8 cellular contexts compared by ENCODE assay signal in the genomic region with DNA sequence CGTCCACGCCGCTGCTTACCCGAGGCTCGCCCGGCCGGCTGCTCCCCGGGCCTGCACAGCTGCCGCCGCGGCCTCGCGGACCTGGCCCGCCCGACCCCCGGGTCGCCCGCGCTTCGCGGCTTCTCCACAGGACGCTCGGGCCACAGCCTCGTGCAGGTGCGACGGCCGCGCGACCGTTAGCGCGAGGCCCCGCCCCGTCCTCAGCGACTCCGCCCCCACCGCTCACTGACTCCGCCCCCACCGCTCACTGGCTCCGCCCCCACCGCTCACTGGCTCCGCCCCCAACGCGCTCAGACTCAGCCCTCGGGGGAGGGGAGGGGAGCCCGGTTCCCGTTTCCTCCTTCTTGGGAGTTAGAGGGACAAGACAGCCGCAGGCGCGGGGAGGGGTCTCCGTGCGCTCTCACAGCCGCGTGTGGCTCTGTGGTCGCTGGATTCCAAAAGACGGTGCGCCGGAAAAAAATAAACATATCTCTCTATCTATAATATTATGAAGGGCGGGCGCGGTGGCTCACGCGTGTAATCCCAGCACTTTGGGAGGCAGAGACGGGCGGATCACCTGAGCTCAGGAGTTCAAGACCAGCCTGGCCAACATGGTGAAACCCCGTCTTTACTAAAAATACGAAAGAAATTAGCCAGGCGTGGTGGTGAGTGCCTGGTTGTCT. TPM values are rescaled to one million over a fixed set of nuclear protein-coding genes. Genes with fewer than 3 reads are reported as not detected.
DNase-seq lines count a peak whose midpoint lies in the region; ATAC-seq and TF ChIP-seq lines count a peak whose summit lies in the region.

A gene with protein sequence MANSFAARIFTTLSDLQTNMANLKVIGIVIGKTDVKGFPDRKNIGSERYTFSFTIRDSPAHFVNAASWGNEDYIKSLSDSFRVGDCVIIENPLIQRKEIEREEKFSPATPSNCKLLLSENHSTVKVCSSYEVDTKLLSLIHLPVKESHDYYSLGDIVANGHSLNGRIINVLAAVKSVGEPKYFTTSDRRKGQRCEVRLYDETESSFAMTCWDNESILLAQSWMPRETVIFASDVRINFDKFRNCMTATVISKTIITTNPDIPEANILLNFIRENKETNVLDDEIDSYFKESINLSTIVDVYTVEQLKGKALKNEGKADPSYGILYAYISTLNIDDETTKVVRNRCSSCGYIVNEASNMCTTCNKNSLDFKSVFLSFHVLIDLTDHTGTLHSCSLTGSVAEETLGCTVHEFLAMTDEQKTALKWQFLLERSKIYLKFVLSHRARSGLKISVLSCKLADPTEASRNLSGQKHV (minus strand): TSS at position 191 of the 662 bp plus-strand sequence. CDS start 3,989 bp downstream, outside the sequence.

- peaks cover 19% of the 10 kb centered on the region for H3K27me3 Mint-ChIP-seq in T-helper 2 cell treated with Interferon-gamma antibody and Interleukin-4, amounts not matched to agents 5 μg/mL and 100 μg/mL, for 36 hours (ENCODE audit: low read depth)
- peaks cover 9 to 19% of the 10 kb centered on the region in 2 donors for H3K27me3 Mint-ChIP-seq in natural killer cell (ENCODE audit: low read depth in 2 of 2)

- POLR2A ChIA-PET in GM10248 (lab: Yijun Ruan, JAX), result no interaction called here

- no peaks in the 10 kb centered on the region for H3K36me3 Mint-ChIP-seq in T-helper 2 cell treated with Interferon-gamma antibody and Interleukin-4, amounts not matched to agents 5 μg/mL and 100 μg/mL, for 36 hours (ENCODE audit: low read depth)
- H3K36me3 Mint-ChIP-seq in natural killer cell, result no peaks in the 10 kb centered on the region

- DNase-seq in GM10248 (ENCODE audit: extremely low spot score) (peak; percentile 37), choroid plexus epithelial cell (ENCODE audit: low read depth) (peak; percentile 19), natural killer cell (peak; percentile 24), sciatic nerve (ENCODE audit: low spot score) (no peak), SHP77 (lab: John Stamatoyannopoulos, UW) (no peak), SIG-M5 (lab: John Stamatoyannopoulos, UW) (no peak), cortex of kidney (lab: John Stamatoyannopoulos, UW) (no peak)
- DNase-seq in T-helper 2 cell treated with Interferon-gamma antibody and Interleukin-4, amounts not matched to agents 5 μg/mL and 100 μg/mL, for 36 hours (ENCODE audit: low spot score), result no peak

- ATAC-seq in natural killer cell (peak; percentile 68 to 88 (median 86)), sciatic nerve (no peak)

- no peak for TF ChIP-seq CTCF in GM10248 (IDR thresholded peaks at IDR 0.05; ENCODE audit: control extremely low read depth, extremely low read depth, low read depth, missing control alignments)
- no peak for TF ChIP-seq CTCF in choroid plexus epithelial cell (conservative IDR thresholded peaks at IDR 0.05; ENCODE audit: low read depth, low read length)
- no peak for TF ChIP-seq CTCF in natural killer cell (IDR thresholded peaks at IDR 0.05)

- no peak within 1 kb of the TSS for H3K27ac Mint-ChIP-seq in T-helper 2 cell treated with Interferon-gamma antibody and Interleukin-4, amounts not matched to agents 5 μg/mL and 100 μg/mL, for 36 hours
- H3K27ac Mint-ChIP-seq in natural killer cell, result no peak within 1 kb of the TSS

- H3K9me3 Mint-ChIP-seq in T-helper 2 cell treated with Interferon-gamma antibody and Interleukin-4, amounts not matched to agents 5 μg/mL and 100 μg/mL, for 36 hours, result no peaks in the 10 kb centered on the region
- H3K9me3 Mint-ChIP-seq in natural killer cell, result no peaks in the 10 kb centered on the region

- CTCF ChIA-PET in GM10248 (lab: Yijun Ruan, JAX), result no interaction called here

- intact Hi-C loops in natural killer cell (cut with micrococcal nuclease) (no loop called here), sciatic nerve (cut with DNase I) (no loop called here)

- peak within 1 kb of the TSS; percentile 14 for H3K4me3 ChIP-seq in choroid plexus epithelial cell (ENCODE audit: low read depth, low read length)

- no peaks in the 10 kb centered on the region for H3K4me1 Mint-ChIP-seq in T-helper 2 cell treated with Interferon-gamma antibody and Interleukin-4, amounts not matched to agents 5 μg/mL and 100 μg/mL, for 36 hours (ENCODE audit: low read depth)
- H3K4me1 Mint-ChIP-seq in natural killer cell, result peaks cover 5 to 6% of the 10 kb centered on the region in 2 donors

- H3K4me3 Mint-ChIP-seq in T-helper 2 cell treated with Interferon-gamma antibody and Interleukin-4, amounts not matched to agents 5 μg/mL and 100 μg/mL, for 36 hours, result peak within 1 kb of the TSS; percentile 56
- peak within 1 kb of the TSS; percentile 68 for H3K4me3 Mint-ChIP-seq in natural killer cell

RNA-seq across cellular contexts. Expression of the gene that starts here (rescaled TPM):
- total RNA-seq in natural killer cell, result not detected
- not detected for total RNA-seq in sciatic nerve

Comparison
In these comparisons a context has a peak if more than half of its experiments do, and no peak if none do; other contexts are left out.
1. Peak in DNase-seq and ATAC-seq in natural killer cell; RNA of the gene not detected or under 1 TPM.
2. DNase-seq: peak in GM10248 (single experiment) and choroid plexus epithelial cell (single experiment); none in T-helper 2 cell treated with Interferon-gamma antibody and Interleukin-4, amounts not matched to agents 5 μg/mL and 100 μg/mL, for 36 hours (single experiment), sciatic nerve (single experiment), SHP77 (0 of 2), SIG-M5 (single experiment) and cortex of kidney (single experiment).